Comparison of ENCODE assay signal across 8 cellular contexts in genomic region chr3:160006282-160007163, GRCh38. TPM values are rescaled to one million over a fixed set of nuclear protein-coding genes. Genes with fewer than 3 reads are reported as not detected.
A peak's percentile ranks its signal among the peaks of the same experiment; 100 is the strongest.
DNase-seq lines count a peak whose midpoint lies in the region; ATAC-seq lines count a peak whose summit lies in the region.

No MANE protein-coding gene starts in this region.

- 12% methylated on average over 3 of the region's 3 CpGs for WGBS in mesenchymal stem cell

- no peak overlapping the region for H3K14ac ChIP-seq in mesenchymal stem cell (ENCODE audit: low read length in 2 of 2)

- H2BK15ac ChIP-seq in mesenchymal stem cell (ENCODE audit: low read depth, poor library complexity, severe bottlenecking), result no peak overlapping the region

- H3K4me3 ChIP-seq in mesenchymal stem cell (ENCODE audit: insufficient read depth in 1 of 2, low read depth in 1 of 2, low read length in 2 of 2), result no peak overlapping the region

- no peak overlapping the region for H2BK12ac ChIP-seq in mesenchymal stem cell (ENCODE audit: low read length in 2 of 2)

- no peak overlapping the region for H2AK5ac ChIP-seq in mesenchymal stem cell (ENCODE audit: low read length, severe bottlenecking)

- no peak overlapping the region for H2BK120ac ChIP-seq in mesenchymal stem cell (ENCODE audit: low read depth, low read length)

- DNase-seq in NCI-H1436 (lab: John Stamatoyannopoulos, UW) (peak; percentile 24), NCI-H1436 treated with DMSO at 0.1 percent for 48 hours (lab: John Stamatoyannopoulos, UW) (no peak), LoVo (ENCODE audit: low spot score) (peak; percentile 72), RPMI8226 (peak; percentile 80), ecto neural progenitor cell (ENCODE audit: low spot score) (peak; percentile 55), mesenchymal stem cell (peak; percentile 78)

- H3K9me3 ChIP-seq in mesenchymal stem cell (ENCODE audit: control insufficient read depth, low read length), result no peaks in the 10 kb centered on the region

- H3K4me1 ChIP-seq in mesenchymal stem cell (ENCODE audit: control insufficient read depth, insufficient read depth, low read depth, low read length), result peaks cover 2% of the 10 kb centered on the region

- H3K4me2 ChIP-seq in mesenchymal stem cell (ENCODE audit: low read length, poor library complexity, severe bottlenecking), result no peak overlapping the region

- no peak overlapping the region for H3K23ac ChIP-seq in mesenchymal stem cell (ENCODE audit: low read length in 2 of 2)

- no peak overlapping the region for H3K18ac ChIP-seq in mesenchymal stem cell (ENCODE audit: low read depth in 1 of 2, low read length in 2 of 2)

- no peak overlapping the region for H3K9ac ChIP-seq in mesenchymal stem cell (ENCODE audit: low read length)

- H3K4ac ChIP-seq in mesenchymal stem cell (ENCODE audit: low read depth in 1 of 2, low read length in 2 of 2), result no peak overlapping the region

- ATAC-seq in GM21528 (IDR thresholded peaks at IDR 0.05; ENCODE audit: low FRiP score, unreplicated experiment), result peak; percentile 46
- no peak for ATAC-seq in GM18520 (IDR thresholded peaks at IDR 0.05; ENCODE audit: unreplicated experiment)

- no peak overlapping the region for H4K91ac ChIP-seq in mesenchymal stem cell (ENCODE audit: low read length)

- H3K27me3 ChIP-seq in mesenchymal stem cell (ENCODE audit: control insufficient read depth in 1 of 2, insufficient read depth in 1 of 2, low read length in 2 of 2), result no peaks in the 10 kb centered on the region

- no peak overlapping the region for H4K8ac ChIP-seq in mesenchymal stem cell (ENCODE audit: low read length)

- no peak overlapping the region for H3K27ac ChIP-seq in mesenchymal stem cell (ENCODE audit: low read length, poor library complexity, severe bottlenecking)

- H3K36me3 ChIP-seq in mesenchymal stem cell (ENCODE audit: control insufficient read depth in 1 of 2, insufficient read depth in 2 of 2, low read depth in 1 of 2, low read length in 2 of 2), result no peaks in the 10 kb centered on the region

- no peaks in the 10 kb centered on the region for H3K79me1 ChIP-seq in mesenchymal stem cell (replicated peaks; ENCODE audit: low read length, poor library complexity, severe bottlenecking)

- H2BK5ac ChIP-seq in mesenchymal stem cell (ENCODE audit: low read depth, low read length, poor library complexity, severe bottlenecking), result no peak overlapping the region

- no peak overlapping the region for H2AFZ ChIP-seq in mesenchymal stem cell (ENCODE audit: low read depth, low read length)

RNA-seq across cellular contexts. Expression of gene IL12A, which starts 17.9 kb away (rescaled TPM):
- polyA plus RNA-seq in mesenchymal stem cell (2013, experiment 1 of 2), result 1.8 TPM
- 1.7 TPM for polyA plus RNA-seq in mesenchymal stem cell (2013, experiment 2 of 2)
